In genomic region chr14:45891417-45892080, GRCh38 we compare ENCODE assay signal across 1 cellular context.
TF ChIP-seq lines count a peak whose summit lies in the region.

No MANE protein-coding gene starts in this region.

TF ChIP-seq in GM23338, 12 proteins besides CTCF, POLR2A, EP300 and RAD21 (continued from another document):
- no peak for TF ChIP-seq ZNF462 (CRISPR knock-in tag; IDR thresholded peaks at IDR 0.05)
TF ChIP-seq in GM23338: peak in this region for 0.
